In genomic region chr10:93465806-93466675, GRCh38 we compare ENCODE assay signal across 1 cellular context.
TF ChIP-seq lines count a peak whose summit lies in the region.

No MANE protein-coding gene starts in this region.

TF ChIP-seq in HepG2, 621 proteins besides CTCF, POLR2A, EP300 and RAD21 (continued from another document):
- no peak for TF ChIP-seq ARID5B (CRISPR knock-in tag; IDR thresholded peaks at IDR 0.05)
- no peak for TF ChIP-seq ZIK1 (CRISPR knock-in tag; IDR thresholded peaks at IDR 0.05; ENCODE audit: borderline replicate concordance, low read depth)
